Comparison of ENCODE assay signal across 8 cellular contexts in genomic region chr3:5011555-5012256, GRCh38.
A peak's percentile ranks its signal among the peaks of the same experiment; 100 is the strongest.
DNase-seq lines count a peak whose midpoint lies in the region; ATAC-seq and TF ChIP-seq lines count a peak whose summit lies in the region.

No MANE protein-coding gene starts in this region.

- H3K9me3 Mint-ChIP-seq in effector memory CD8-positive, alpha-beta T cell: no peaks in the 10 kb centered on the region

- ATAC-seq in GM19463 (IDR thresholded peaks at IDR 0.05; ENCODE audit: unreplicated experiment): peak; percentile 39
- ATAC-seq in HG03457 (IDR thresholded peaks at IDR 0.05; ENCODE audit: unreplicated experiment): peak; percentile 41
- no peak for ATAC-seq in effector memory CD8-positive, alpha-beta T cell (replicated peaks)

- H3K4me3 Mint-ChIP-seq in effector memory CD8-positive, alpha-beta T cell: peak overlapping the region; percentile 17 to 65

- H3K36me3 Mint-ChIP-seq in effector memory CD8-positive, alpha-beta T cell (ENCODE audit: insufficient read depth): peaks cover 3% of the 10 kb centered on the region

- DNase-seq in GM10248 (ENCODE audit: extremely low spot score): peak; percentile 82
- DNase-seq in effector memory CD8-positive, alpha-beta T cell: no peak
- no peak for DNase-seq in inferior parietal cortex (ENCODE audit: extremely low spot score)
- no peak for DNase-seq in DMS53 (lab: John Stamatoyannopoulos, UW)
- DNase-seq in AG08395 (ENCODE audit: low spot score): no peak
- no peak for DNase-seq in iPS-NIHi7 (ENCODE audit: extremely low spot score)

- H3K27me3 Mint-ChIP-seq in effector memory CD8-positive, alpha-beta T cell: no peaks in the 10 kb centered on the region

- H3K27ac Mint-ChIP-seq in effector memory CD8-positive, alpha-beta T cell: peak overlapping the region; percentile 86 to 92

- POLR2A ChIA-PET in GM10248 (lab: Yijun Ruan, JAX): interaction anchor here (0.6 to 2.2 kb wide), 8 partner anchors 11 to 252 kb away, joined by 3 to 10 read pairs (median 4); no protein-coding TSS in a partner anchor

- peaks cover 45 to 46% of the 10 kb centered on the region in 2 donors for H3K4me1 Mint-ChIP-seq in effector memory CD8-positive, alpha-beta T cell (ENCODE audit: low read depth in 2 of 2)

- CTCF ChIA-PET in GM10248 (lab: Yijun Ruan, JAX): interaction anchor here (0.8 to 3.9 kb wide), 19 partner anchors 8 to 300 kb away, joined by 3 to 22 read pairs (median 5); partner anchors contain the start of gene BHLHE40

- no peak for TF ChIP-seq CTCF in GM10248 (IDR thresholded peaks at IDR 0.05; ENCODE audit: control extremely low read depth, extremely low read depth, low read depth, missing control alignments)
